ENCODE assay signal across 24 cellular contexts in the genomic region with DNA sequence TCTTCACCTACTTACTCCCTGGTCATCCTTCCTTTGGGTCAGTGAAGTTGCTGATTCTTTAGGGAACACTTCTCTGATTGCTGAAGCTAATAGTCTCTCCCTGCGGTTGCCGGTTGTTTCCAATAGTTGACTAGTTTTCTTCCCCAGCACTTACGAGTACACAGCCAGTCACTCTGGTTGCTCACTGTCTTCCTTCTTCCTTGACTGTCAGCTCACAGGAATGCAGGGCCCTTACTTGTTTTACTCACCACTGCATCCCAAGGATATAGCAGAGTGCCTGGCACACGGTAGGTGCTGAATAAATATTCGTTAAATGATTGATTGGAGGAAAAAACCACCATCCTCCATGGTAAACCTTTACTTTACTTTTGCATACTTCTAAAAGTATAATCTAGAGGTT.
A peak's percentile ranks its signal among the peaks of the same experiment; 100 is the strongest.
DNase-seq lines count a peak whose midpoint lies in the region; ATAC-seq and TF ChIP-seq lines count a peak whose summit lies in the region.
"Had no signal": no experiment of that assay in that cellular context is flagged by ENCODE, and none has a peak within 500 bp of the region (broad histone marks: within the 10 kb centered on the region; RNA-seq: fewer than 3 reads in every experiment).

No MANE protein-coding gene starts in this region.

- no peaks in the 10 kb centered on the region for H3K27me3 ChIP-seq in kidney epithelial cell (ENCODE audit: control insufficient read depth, insufficient read depth, low read length)
- H3K27me3 ChIP-seq in MM.1S (replicated peaks; ENCODE audit: insufficient read depth, low read length): no peaks in the 10 kb centered on the region
- H3K27me3 ChIP-seq: breast epithelium, colonic mucosa, pancreas, right atrium auricular region, SJCRH30 had no signal

- no peak for TF ChIP-seq CTCF in choroid plexus epithelial cell (conservative IDR thresholded peaks at IDR 0.05; ENCODE audit: low read depth, low read length)
- no peak for TF ChIP-seq CTCF in kidney epithelial cell (IDR thresholded peaks at IDR 0.05; ENCODE audit: insufficient read depth, low read length, poor library complexity, severe bottlenecking)
- no peak for TF ChIP-seq CTCF in MM.1S (IDR thresholded peaks at IDR 0.05; ENCODE audit: low read length)

- H2AFZ ChIP-seq in MM.1S (ENCODE audit: low read length): no peak overlapping the region

- no peaks in the 10 kb centered on the region for H3K9me3 ChIP-seq in MM.1S (replicated peaks; ENCODE audit: insufficient read depth, low read length)
- H3K9me3 ChIP-seq: breast epithelium, colonic mucosa, pancreas, right atrium auricular region had no signal

- H3K4me3 ChIP-seq in choroid plexus epithelial cell (ENCODE audit: low read depth, low read length) (no peak overlapping the region), kidney epithelial cell (ENCODE audit: low read depth, low read length) (no peak overlapping the region), MM.1S (ENCODE audit: low read length) (no peak overlapping the region)
- H3K4me3 ChIP-seq: breast epithelium, colonic mucosa, pancreas, right atrium auricular region, SJCRH30 had no signal

- ATAC-seq in HG02642 (IDR thresholded peaks at IDR 0.05; ENCODE audit: poor library complexity, unreplicated experiment) (no peak), GM19324 (IDR thresholded peaks at IDR 0.05; ENCODE audit: low FRiP score, unreplicated experiment) (no peak)
- ATAC-seq: pancreas had no signal

- no peaks in the 10 kb centered on the region for H4K20me1 ChIP-seq in MM.1S (ENCODE audit: insufficient read depth, low read length)

- no peak overlapping the region for H3K9ac ChIP-seq in MM.1S (ENCODE audit: low read length)

- no peaks in the 10 kb centered on the region for H3K36me3 ChIP-seq in kidney epithelial cell (ENCODE audit: control insufficient read depth, insufficient read depth, low read length)
- no peaks in the 10 kb centered on the region for H3K36me3 ChIP-seq in MM.1S (replicated peaks; ENCODE audit: insufficient read depth, low read length)
- H3K36me3 ChIP-seq: breast epithelium, colonic mucosa, pancreas, right atrium auricular region, SJCRH30 had no signal

- H3K27ac ChIP-seq in MM.1S (ENCODE audit: low read length): no peak overlapping the region
- H3K27ac ChIP-seq: breast epithelium, colonic mucosa, pancreas, right atrium auricular region, SJCRH30 had no signal

- H3F3A ChIP-seq in MM.1S (ENCODE audit: insufficient read depth, low read length): 0 out of 2 replicates have a peak, but pooled peaks cover 3% of the 10 kb centered on the region

- no peaks in the 10 kb centered on the region for H3K79me2 ChIP-seq in MM.1S (ENCODE audit: low read length)

- 0 out of 2 replicates have a peak, but pooled peaks cover 4% of the 10 kb centered on the region for H3K4me1 ChIP-seq in MM.1S (ENCODE audit: low read length)
- H3K4me1 ChIP-seq: breast epithelium, colonic mucosa, pancreas had no signal

- no peak overlapping the region for H3K4me2 ChIP-seq in MM.1S (ENCODE audit: low read depth, low read length)

- H3K9me2 ChIP-seq in MM.1S (replicated peaks; ENCODE audit: insufficient read depth, low read length): no peaks in the 10 kb centered on the region

- DNase-seq in AG20443 (ENCODE audit: low spot score): peak; percentile 65
- peak; percentile 20 for DNase-seq in HS-5 (ENCODE audit: low read depth)
- peak; percentile 32 for DNase-seq in choroid plexus epithelial cell (ENCODE audit: low read depth)
- DNase-seq in kidney epithelial cell (ENCODE audit: low read depth): peak; percentile 21
- no peak for DNase-seq in MM.1S
- no peak for DNase-seq in A172 (ENCODE audit: low spot score)
- DNase-seq: activated naive CD4-positive, alpha-beta T cell treated with anti-CD3 and anti-CD28 coated beads, Interleukin-2, amount 10 ng/mL, durations not matched to agents 7 days and 5 days; amniotic stem cell; CD4-positive, CD25-positive, alpha-beta regulatory T cell; colonic mucosa; endodermal cell; glutamatergic neuron; NCI-H1105 treated with DMSO at 0.1 percent for 48 hours; NCI-H2029; NCI-H2227 treated with DMSO at 0.1 percent for 48 hours; NCI-H526 treated with DMSO at 0.1 percent for 48 hours; pancreas; stimulated activated CD4-positive, alpha-beta T cell treated with anti-CD3 and anti-CD28 coated beads, Interleukin-2, amount 100 ng/mL, for 48 hours; T1000 had no signal

Comparison
In these comparisons a context has a peak if more than half of its experiments do, and no peak if none do; other contexts are left out.
1. DNase-seq: peak in AG20443 (single experiment), HS-5 (single experiment), choroid plexus epithelial cell (single experiment) and kidney epithelial cell (single experiment); none in MM.1S (single experiment) and A172 (single experiment).